19 cellular contexts compared by ENCODE assay signal in genomic region chr4:2093265-2093664, GRCh38. TPM values are rescaled to one million over a fixed set of nuclear protein-coding genes. Genes with fewer than 3 reads are reported as not detected.
DNase-seq lines count a peak whose midpoint lies in the region; ATAC-seq and TF ChIP-seq lines count a peak whose summit lies in the region.
"Had no signal": no experiment of that assay in that cellular context is flagged by ENCODE, and none has a peak within 500 bp of the region (broad histone marks: within the 10 kb centered on the region; RNA-seq: fewer than 3 reads in every experiment).

No MANE protein-coding gene starts in this region.

- peaks cover 0 to 24% of the 10 kb centered on the region in 2 donors for H3K4me1 ChIP-seq in neuronal stem cell (ENCODE audit: control insufficient read depth in 2 of 2, insufficient read depth in 1 of 2, low read depth in 1 of 2, low read length in 2 of 2)
- H3K4me1 ChIP-seq: BLaER1 had no signal

- H3K27ac Mint-ChIP-seq in activated CD4-positive, alpha-beta T cell treated with anti-CD3 and anti-CD28 coated beads, Interleukin-2, amount 10 ng/mL, durations not matched to agents 24 days and 14 days, result no peak overlapping the region
- H3K27ac Mint-ChIP-seq in activated CD4-positive, alpha-beta T cell treated with anti-CD3 and anti-CD28 coated beads, Interleukin-2, amount 10 ng/mL, durations not matched to agents 7 days and 5 days, result no peak overlapping the region
- H3K27ac Mint-ChIP-seq in natural killer cell (no peak overlapping the region), type B pancreatic cell (no peak overlapping the region), progenitor cell of endocrine pancreas (no peak overlapping the region)
- H3K27ac Mint-ChIP-seq in natural killer cell treated with Interleukin-12 subunit alpha and Interleukin-12 subunit beta and Interleukin-15 and Interleukin-18, amount 100 ng/mL, for 72 hours, result no peak overlapping the region
- H3K27ac Mint-ChIP-seq: CD4-positive, alpha-beta memory T cell; HFFc6 had no signal

- no peak for ATAC-seq in natural killer cell
- no peak for ATAC-seq in natural killer cell treated with Interleukin-12 subunit alpha and Interleukin-12 subunit beta and Interleukin-15 and Interleukin-18, amount 100 ng/mL, for 72 hours
- ATAC-seq: GM12878, HCT116 had no signal

- no peak overlapping the region for H3K4me3 ChIP-seq in neuronal stem cell (ENCODE audit: low read length in 2 of 2)
- H3K4me3 ChIP-seq: BLaER1, GM12878 had no signal

- H3K36me3 Mint-ChIP-seq in activated CD4-positive, alpha-beta T cell treated with anti-CD3 and anti-CD28 coated beads, Interleukin-2, amount 10 ng/mL, durations not matched to agents 24 days and 14 days (ENCODE audit: low read depth), result peaks cover 2% of the 10 kb centered on the region
- H3K36me3 Mint-ChIP-seq in activated CD4-positive, alpha-beta T cell treated with anti-CD3 and anti-CD28 coated beads, Interleukin-2, amount 10 ng/mL, durations not matched to agents 7 days and 5 days (ENCODE audit: low read depth), result peaks cover 4% of the 10 kb centered on the region
- H3K36me3 Mint-ChIP-seq in natural killer cell (no peaks in the 10 kb centered on the region), type B pancreatic cell (no peaks in the 10 kb centered on the region), progenitor cell of endocrine pancreas (ENCODE audit: insufficient read depth) (peaks cover 3% of the 10 kb centered on the region)
- H3K36me3 Mint-ChIP-seq in natural killer cell treated with Interleukin-12 subunit alpha and Interleukin-12 subunit beta and Interleukin-15 and Interleukin-18, amount 100 ng/mL, for 72 hours, result peaks cover 9% of the 10 kb centered on the region

- no peaks in the 10 kb centered on the region for H3K79me1 ChIP-seq in neuronal stem cell (ENCODE audit: low read depth, low read length)

- POLR2A ChIA-PET in activated CD4-positive, alpha-beta T cell treated with anti-CD3 and anti-CD28 coated beads, Interleukin-2, amount 10 ng/mL, durations not matched to agents 7 days and 5 days (lab: Charles Lee), result no interaction called here

- TF ChIP-seq CTCF in natural killer cell (IDR thresholded peaks at IDR 0.05), result no peak
- TF ChIP-seq CTCF in type B pancreatic cell (conservative IDR thresholded peaks at IDR 0.05), result no peak
- TF ChIP-seq CTCF in progenitor cell of endocrine pancreas (IDR thresholded peaks at IDR 0.05; ENCODE audit: unreplicated experiment), result no peak

- no peaks in the 10 kb centered on the region for H3K4me1 Mint-ChIP-seq in activated CD4-positive, alpha-beta T cell treated with anti-CD3 and anti-CD28 coated beads, Interleukin-2, amount 10 ng/mL, durations not matched to agents 24 days and 14 days
- H3K4me1 Mint-ChIP-seq in activated CD4-positive, alpha-beta T cell treated with anti-CD3 and anti-CD28 coated beads, Interleukin-2, amount 10 ng/mL, durations not matched to agents 7 days and 5 days, result no peaks in the 10 kb centered on the region
- H3K4me1 Mint-ChIP-seq in natural killer cell (no peaks in the 10 kb centered on the region), type B pancreatic cell (ENCODE audit: unreplicated experiment) (peaks cover 3% of the 10 kb centered on the region), progenitor cell of endocrine pancreas (ENCODE audit: low read depth) (peaks cover 12% of the 10 kb centered on the region)
- no peaks in the 10 kb centered on the region for H3K4me1 Mint-ChIP-seq in natural killer cell treated with Interleukin-12 subunit alpha and Interleukin-12 subunit beta and Interleukin-15 and Interleukin-18, amount 100 ng/mL, for 72 hours (ENCODE audit: low read depth in 2 of 2)
- H3K4me1 Mint-ChIP-seq: CD14-positive monocyte; CD4-positive, alpha-beta memory T cell had no signal

- peak overlapping the region; percentile 6 for H3K23ac ChIP-seq in neuronal stem cell (ENCODE audit: low read depth, low read length, poor library complexity)

- no peak overlapping the region for H4K91ac ChIP-seq in neuronal stem cell (ENCODE audit: low read depth, low read length, poor library complexity)

- peak overlapping the region; percentile 6 for H3K18ac ChIP-seq in neuronal stem cell (ENCODE audit: low read length)

- H3K27ac ChIP-seq in neuronal stem cell (replicated peaks; ENCODE audit: low read length), result no peak overlapping the region
- H3K27ac ChIP-seq: BLaER1 had no signal

- intact Hi-C loops in activated CD4-positive, alpha-beta T cell treated with anti-CD3 and anti-CD28 coated beads, Interleukin-2, amount 10 ng/mL, durations not matched to agents 24 days and 14 days (cut with micrococcal nuclease), result no loop called here
- intact Hi-C loops in natural killer cell (cut with micrococcal nuclease), result no loop called here

- H3K4me2 ChIP-seq in neuronal stem cell (ENCODE audit: insufficient read depth, low read length, poor library complexity, severe bottlenecking), result no peak overlapping the region
- H3K4me2 ChIP-seq: BLaER1 had no signal

- peak; percentile 46 for DNase-seq in activated CD4-positive, alpha-beta T cell treated with anti-CD3 and anti-CD28 coated beads, Interleukin-2, amount 10 ng/mL, durations not matched to agents 24 days and 14 days
- no peak for DNase-seq in activated CD4-positive, alpha-beta T cell treated with anti-CD3 and anti-CD28 coated beads, Interleukin-2, amount 10 ng/mL, durations not matched to agents 7 days and 5 days
- DNase-seq in natural killer cell, result peak; percentile 7
- DNase-seq in natural killer cell treated with Interleukin-12 subunit alpha and Interleukin-12 subunit beta and Interleukin-15 and Interleukin-18, amount 100 ng/mL, for 72 hours (ENCODE audit: low spot score), result no peak
- no peak for DNase-seq in neuronal stem cell (ENCODE audit: low spot score)
- peak; percentile 59 for DNase-seq in type B pancreatic cell (ENCODE audit: extremely low spot score, unreplicated experiment)
- DNase-seq in progenitor cell of endocrine pancreas (ENCODE audit: low spot score, unreplicated experiment), result no peak
- DNase-seq in epidermal melanocyte (ENCODE audit: insufficient read length, low spot score), result no peak
- DNase-seq: 8988T, DMS79 treated with DMSO at 0.1 percent for 48 hours, GOT3, H7, HFFc6 had no signal

- no peak overlapping the region for H3K4ac ChIP-seq in neuronal stem cell (ENCODE audit: low read length)

- H2BK15ac ChIP-seq in neuronal stem cell (ENCODE audit: low read length), result no peak overlapping the region

- H2AK5ac ChIP-seq in neuronal stem cell (ENCODE audit: low read depth, low read length), result no peak overlapping the region

- H2BK120ac ChIP-seq in neuronal stem cell (ENCODE audit: low read depth, low read length), result no peak overlapping the region

- no peaks in the 10 kb centered on the region for H3K27me3 ChIP-seq in neuronal stem cell (ENCODE audit: control insufficient read depth in 3 of 3, insufficient read depth in 3 of 3, low read depth in 1 of 3, low read length in 3 of 3)
- H3K27me3 ChIP-seq: BLaER1 had no signal

- peaks cover 10% of the 10 kb centered on the region for H3K27me3 Mint-ChIP-seq in activated CD4-positive, alpha-beta T cell treated with anti-CD3 and anti-CD28 coated beads, Interleukin-2, amount 10 ng/mL, durations not matched to agents 24 days and 14 days
- H3K27me3 Mint-ChIP-seq in activated CD4-positive, alpha-beta T cell treated with anti-CD3 and anti-CD28 coated beads, Interleukin-2, amount 10 ng/mL, durations not matched to agents 7 days and 5 days, result peaks cover 3% of the 10 kb centered on the region
- H3K27me3 Mint-ChIP-seq in natural killer cell (ENCODE audit: low read depth in 2 of 2), result peaks cover 0 to 6% of the 10 kb centered on the region in 2 donors
- peaks cover 5 to 6% of the 10 kb centered on the region in 2 donors for H3K27me3 Mint-ChIP-seq in natural killer cell treated with Interleukin-12 subunit alpha and Interleukin-12 subunit beta and Interleukin-15 and Interleukin-18, amount 100 ng/mL, for 72 hours
- peaks cover 11% of the 10 kb centered on the region for H3K27me3 Mint-ChIP-seq in type B pancreatic cell
- H3K27me3 Mint-ChIP-seq in progenitor cell of endocrine pancreas, result peaks cover 20% of the 10 kb centered on the region

- H3K36me3 ChIP-seq in neuronal stem cell (replicated peaks in 1 of 2; ENCODE audit: control insufficient read depth in 2 of 2, insufficient read depth in 2 of 2, low read length in 2 of 2), result no peaks in the 10 kb centered on the region
- H3K36me3 ChIP-seq: BLaER1 had no signal

- no peak overlapping the region for H3K9ac ChIP-seq in neuronal stem cell (ENCODE audit: low read depth, low read length, poor library complexity)
- H3K9ac ChIP-seq: BLaER1 had no signal

- no peak overlapping the region for H3K4me3 Mint-ChIP-seq in activated CD4-positive, alpha-beta T cell treated with anti-CD3 and anti-CD28 coated beads, Interleukin-2, amount 10 ng/mL, durations not matched to agents 24 days and 14 days
- no peak overlapping the region for H3K4me3 Mint-ChIP-seq in activated CD4-positive, alpha-beta T cell treated with anti-CD3 and anti-CD28 coated beads, Interleukin-2, amount 10 ng/mL, durations not matched to agents 7 days and 5 days
- H3K4me3 Mint-ChIP-seq in natural killer cell (no peak overlapping the region), type B pancreatic cell (no peak overlapping the region), progenitor cell of endocrine pancreas (ENCODE audit: low read depth) (no peak overlapping the region)
- H3K4me3 Mint-ChIP-seq in natural killer cell treated with Interleukin-12 subunit alpha and Interleukin-12 subunit beta and Interleukin-15 and Interleukin-18, amount 100 ng/mL, for 72 hours, result no peak overlapping the region
- H3K4me3 Mint-ChIP-seq: CD4-positive, alpha-beta memory T cell; HFFc6 had no signal

- H2AFZ ChIP-seq in neuronal stem cell (ENCODE audit: low read length), result peak overlapping the region; percentile 84

- H4K8ac ChIP-seq in neuronal stem cell (ENCODE audit: low read depth, low read length), result no peak overlapping the region

- H3K9me3 ChIP-seq in neuronal stem cell (replicated peaks in 1 of 2; ENCODE audit: control insufficient read depth in 2 of 2, insufficient read depth in 1 of 2, low read depth in 1 of 2, low read length in 2 of 2), result peaks cover 8 to 10% of the 10 kb centered on the region in 2 donors

- peak overlapping the region; percentile 26 for H2BK12ac ChIP-seq in neuronal stem cell (ENCODE audit: low read length)

- CTCF ChIA-PET in activated CD4-positive, alpha-beta T cell treated with anti-CD3 and anti-CD28 coated beads, Interleukin-2, amount 10 ng/mL, durations not matched to agents 7 days and 5 days (lab: Charles Lee), result interaction anchor here (0.9 to 1.3 kb wide), 2 partner anchors 12 to 13 kb away, joined by 3 to 5 read pairs; no protein-coding TSS in a partner anchor

- no peak overlapping the region for H3K14ac ChIP-seq in neuronal stem cell (ENCODE audit: low read length)

- no peak overlapping the region for H2BK5ac ChIP-seq in neuronal stem cell (ENCODE audit: low read length)

- no CpG with 5 or more reads among the region's 6 CpGs for whole genome bisulfite sequencing in neuronal stem cell (ENCODE audit: extremely low coverage in 2 of 2, insufficient read length in 2 of 2, insufficient replicate concordance in 1 of 2), 2 donors

- peaks cover 14% of the 10 kb centered on the region for H3K9me3 Mint-ChIP-seq in activated CD4-positive, alpha-beta T cell treated with anti-CD3 and anti-CD28 coated beads, Interleukin-2, amount 10 ng/mL, durations not matched to agents 24 days and 14 days
- peaks cover 8% of the 10 kb centered on the region for H3K9me3 Mint-ChIP-seq in activated CD4-positive, alpha-beta T cell treated with anti-CD3 and anti-CD28 coated beads, Interleukin-2, amount 10 ng/mL, durations not matched to agents 7 days and 5 days
- H3K9me3 Mint-ChIP-seq in natural killer cell, result peaks cover 0 to 6% of the 10 kb centered on the region in 2 donors
- peaks cover 2% of the 10 kb centered on the region for H3K9me3 Mint-ChIP-seq in natural killer cell treated with Interleukin-12 subunit alpha and Interleukin-12 subunit beta and Interleukin-15 and Interleukin-18, amount 100 ng/mL, for 72 hours
- peaks cover 5% of the 10 kb centered on the region for H3K9me3 Mint-ChIP-seq in type B pancreatic cell
- H3K9me3 Mint-ChIP-seq in progenitor cell of endocrine pancreas (ENCODE audit: low read depth), result peaks cover 4% of the 10 kb centered on the region

RNA-seq across cellular contexts. Expression of gene NAT8L, which starts 34.1 kb away (rescaled TPM):
- total RNA-seq in activated CD4-positive, alpha-beta T cell treated with anti-CD3 and anti-CD28 coated beads, Interleukin-2, amount 10 ng/mL, durations not matched to agents 24 days and 14 days, result 7.3 and 7.7 TPM in 2 replicates
- total RNA-seq in activated CD4-positive, alpha-beta T cell treated with anti-CD3 and anti-CD28 coated beads, Interleukin-2, amount 10 ng/mL, durations not matched to agents 7 days and 5 days, result under 1 TPM in 1 of 2 experiments, not detected in 1; 0.07 TPM
- total RNA-seq in natural killer cell (not detected), type B pancreatic cell (ENCODE audit: low replicate concordance) (9.6 and 14.9 TPM in 2 replicates), progenitor cell of endocrine pancreas (20.7 and 21.8 TPM in 2 replicates)
- total RNA-seq in natural killer cell treated with Interleukin-12 subunit alpha and Interleukin-12 subunit beta and Interleukin-15 and Interleukin-18, amount 100 ng/mL, for 72 hours, result under 1 TPM; 0.05 to 0.08 TPM
- polyA plus RNA-seq in neuronal stem cell (2013, experiment 1 of 2), result 5.1 TPM
- 5.2 TPM for polyA plus RNA-seq in neuronal stem cell (2013, experiment 2 of 2)
- total RNA-seq: CD4-positive, alpha-beta memory T cell had no signal
- polyA plus RNA-seq: AG04450; CD14-positive monocyte; CD4-positive, alpha-beta memory T cell had no signal

Comparison
In these comparisons a context has a peak if more than half of its experiments do, and no peak if none do; other contexts are left out.
1. DNase-seq: peak in activated CD4-positive, alpha-beta T cell treated with anti-CD3 and anti-CD28 coated beads, Interleukin-2, amount 10 ng/mL, durations not matched to agents 24 days and 14 days (single experiment), natural killer cell (single experiment) and type B pancreatic cell (single experiment); none in activated CD4-positive, alpha-beta T cell treated with anti-CD3 and anti-CD28 coated beads, Interleukin-2, amount 10 ng/mL, durations not matched to agents 7 days and 5 days (single experiment), natural killer cell treated with Interleukin-12 subunit alpha and Interleukin-12 subunit beta and Interleukin-15 and Interleukin-18, amount 100 ng/mL, for 72 hours (single experiment), neuronal stem cell (single experiment), progenitor cell of endocrine pancreas (single experiment) and epidermal melanocyte (single experiment).